8 cellular contexts compared by ENCODE assay signal in genomic region chr11:69297225-69297925, GRCh38. TPM values are rescaled to one million over a fixed set of nuclear protein-coding genes. Genes with fewer than 3 reads are reported as not detected.
DNase-seq lines count a peak whose midpoint lies in the region; ATAC-seq and TF ChIP-seq lines count a peak whose summit lies in the region.

No MANE protein-coding gene starts in this region.

- H3K36me3 Mint-ChIP-seq in GM23338 (ENCODE audit: low read depth), result no peaks in the 10 kb centered on the region; the same call in 2 of the 3 replicates

- H3K4me3 ChIP-seq in NB4 (ENCODE audit: low read depth, low read length) (peak overlapping the region; percentile 6), lower leg skin (ENCODE audit: low read depth, poor library complexity, severe bottlenecking) (no peak overlapping the region), GM23338 (no peak overlapping the region)

- H3K4me1 ChIP-seq in GM23338 (ENCODE audit: insufficient read depth), result no peaks in the 10 kb centered on the region

- no peak overlapping the region for H2AFZ ChIP-seq in GM23338

- H3K9me2 ChIP-seq in GM23338 (ENCODE audit: insufficient read depth), result no peaks in the 10 kb centered on the region

- H3F3A ChIP-seq in GM23338 (replicated peaks; ENCODE audit: low read depth), result no peaks in the 10 kb centered on the region

- H3K27me3 Mint-ChIP-seq in GM23338 (ENCODE audit: insufficient read depth, low read depth, poor library complexity), result peaks cover 9% of the 10 kb centered on the region

- WGBS in lower leg skin, 2 donors, result 9% methylated on average over 18 of the region's 18 CpGs

- no peak overlapping the region for H3K4me2 ChIP-seq in GM23338

- no peaks in the 10 kb centered on the region for H3K36me3 ChIP-seq in GM23338 (ENCODE audit: insufficient read depth)

- POLR2A ChIA-PET in GM10248 (lab: Yijun Ruan, JAX), result interaction anchor here (0.6 kb wide), 1 partner anchor 15 kb away, joined by 3 read pairs; no protein-coding TSS in a partner anchor

- no peaks in the 10 kb centered on the region for H3K27me3 ChIP-seq in GM23338 (ENCODE audit: insufficient read depth)

- no peaks in the 10 kb centered on the region for H3K9me3 Mint-ChIP-seq in GM23338

- no peak overlapping the region for H3K4me3 Mint-ChIP-seq in GM23338

- intact Hi-C loops in lower leg skin (cut with DNase I; ENCODE audit: low total_unique reads), result no loop called here

- no peaks in the 10 kb centered on the region for H3K79me2 ChIP-seq in GM23338 (replicated peaks; ENCODE audit: insufficient read depth)

- H3K27ac ChIP-seq in GM23338 (ENCODE audit: low read depth), result no peak overlapping the region

- H3K27ac Mint-ChIP-seq in GM23338, result no peak overlapping the region

- H4K20me1 ChIP-seq in GM23338 (replicated peaks; ENCODE audit: insufficient read depth), result no peaks in the 10 kb centered on the region

- TF ChIP-seq POLR2A in NB4 (IDR thresholded peaks at IDR 0.05; ENCODE audit: extremely low read depth, insufficient read length) (no peak), lower leg skin (IDR thresholded peaks at IDR 0.05) (no peak)

- ATAC-seq in HG02571 (IDR thresholded peaks at IDR 0.05; ENCODE audit: unreplicated experiment), result peak; percentile 51
- peak; percentile 77 to 80 for ATAC-seq in activated CD4-positive, CD25-positive, alpha-beta regulatory T cell treated with anti-CD3 and anti-CD28 coated beads, Interleukin-2, amount 50 U/mL, for 24 hours
- no peak for ATAC-seq in GM23338

- DNase-seq in GM10248 (ENCODE audit: extremely low spot score) (peak; percentile 87), NB4 (ENCODE audit: low read depth) (peak; percentile 99), lower leg skin (ENCODE audit: low spot score in 2 of 2) (peak; percentile 88 to 99), GM23338 (ENCODE audit: low spot score) (no peak)
- DNase-seq in central memory CD4-positive, alpha-beta T cell, result peak; percentile 78
- DNase-seq in stimulated activated CD4-positive, alpha-beta T cell treated with anti-CD3 and anti-CD28 coated beads, Interleukin-4, amount 100 ng/mL, for 4 hours, result peak; percentile 58 to 59

- H3K4me1 Mint-ChIP-seq in GM23338, result peaks cover 5% of the 10 kb centered on the region; the same call in 2 of the 3 replicates

- CTCF ChIA-PET in GM10248 (lab: Yijun Ruan, JAX), result interaction anchor here (1.3 to 1.8 kb wide), 6 partner anchors 10 to 195 kb away, joined by 3 to 6 read pairs (median 4); partner anchors contain the start of gene SMIM38

- TF ChIP-seq CTCF in GM10248 (IDR thresholded peaks at IDR 0.05; ENCODE audit: control extremely low read depth, extremely low read depth, low read depth, missing control alignments), result no peak
- no peak for TF ChIP-seq CTCF in NB4 (IDR thresholded peaks at IDR 0.05; ENCODE audit: low read depth, low read length)
- no peak for TF ChIP-seq CTCF in lower leg skin (IDR thresholded peaks at IDR 0.05)
- no peak for TF ChIP-seq CTCF in GM23338 (conservative IDR thresholded peaks at IDR 0.05; ENCODE audit: low read depth in 2 of 2)

TF ChIP-seq in GM23338, 12 proteins besides CTCF, POLR2A, EP300 and RAD21 (continues in another document):
- TF ChIP-seq NANOG (IDR thresholded peaks at IDR 0.05; ENCODE audit: borderline replicate concordance) (no peak), JUNB (IDR thresholded peaks at IDR 0.05; ENCODE audit: unreplicated experiment) (no peak), EZH2phosphoT487 (IDR thresholded peaks at IDR 0.05; ENCODE audit: unreplicated experiment) (no peak), ZNF114 (CRISPR knock-in tag; IDR thresholded peaks at IDR 0.05) (no peak), REST (IDR thresholded peaks at IDR 0.05; ENCODE audit: unreplicated experiment) (no peak), ETS1 (IDR thresholded peaks at IDR 0.05) (no peak), ZNF331 (CRISPR knock-in tag; IDR thresholded peaks at IDR 0.05; ENCODE audit: low read depth) (no peak), CREB1 (CRISPR knock-in tag; IDR thresholded peaks at IDR 0.05; ENCODE audit: low read depth) (no peak), EZH2 (IDR thresholded peaks at IDR 0.05; ENCODE audit: low read depth, unreplicated experiment) (no peak), STAT1 (IDR thresholded peaks at IDR 0.05; ENCODE audit: unreplicated experiment) (no peak), POLR2AphosphoS5 (IDR thresholded peaks at IDR 0.05; ENCODE audit: low read depth) (no peak)

RNA-seq across cellular contexts. Expression of gene MYEOV, which starts 3.4 kb away (rescaled TPM):
- 10 to 100 TPM; 13.9 to 32.9 (median 25.8) TPM for total RNA-seq in lower leg skin
- 0.14 and 0.70 TPM in 2 replicates for total RNA-seq in GM23338 (2014; rRNA removed; shearing (Covaris generic))
- polyA plus RNA-seq in GM23338 (2016; fragmentation: Nextera tagmentation; extraction: Ambion mirVana), result 0.19 TPM in 1 of 2 replicates, not detected in the other
